In genomic region chr3:156264771-156265170, GRCh38 we compare ENCODE assay signal across 21 cellular contexts.
DNase-seq lines count a peak whose midpoint lies in the region; ATAC-seq and TF ChIP-seq lines count a peak whose summit lies in the region.
"Had no signal": no experiment of that assay in that cellular context is flagged by ENCODE, and none has a peak within 500 bp of the region (broad histone marks: within the 10 kb centered on the region; RNA-seq: fewer than 3 reads in every experiment).

No MANE protein-coding gene starts in this region.

- H2BK5ac ChIP-seq in IMR-90 (ENCODE audit: low read depth, low read length, poor library complexity, severe bottlenecking), result no peak overlapping the region

- no peak overlapping the region for H3K4me2 ChIP-seq in IMR-90 (ENCODE audit: low read depth, low read length)
- H3K4me2 ChIP-seq: BLaER1 treated with 17β-estradiol and CSF1 and Interleukin-3, amounts not matched to agents 10 nM and 100 nM had no signal

- H3K4me3 ChIP-seq in IMR-90 (ENCODE audit: insufficient read depth, low read depth, low read length), result no peak overlapping the region
- no peak overlapping the region for H3K4me3 ChIP-seq in SJCRH30
- H3K4me3 ChIP-seq: BLaER1 treated with 17β-estradiol and CSF1 and Interleukin-3, amounts not matched to agents 10 nM and 100 nM had no signal

- ATAC-seq in IMR-90 (ENCODE audit: low read depth), result no peak
- ATAC-seq: Right ventricle myocardium inferior, T-helper 17 cell had no signal

- dilution Hi-C loops in IMR-90 (cut with HindIII; ENCODE audit: low sequenced_read_pairs, unreplicated experiment), result no loop called here

- DNase-seq in ELR (ENCODE audit: low read depth) (peak; percentile 21), IMR-90 (peak; percentile 21), fibroblast of peridontal ligament (ENCODE audit: extremely low read depth) (peak; percentile 23), NCI-H1436 treated with DMSO at 0.1 percent for 48 hours (lab: John Stamatoyannopoulos, UW) (no peak), SJCRH30 (no peak), activated T-cell treated with anti-CD3 and anti-CD28 coated beads for 4 hours (no peak), hippocampal formation (lab: John Stamatoyannopoulos, UW) (no peak)
- DNase-seq: CD4-positive, alpha-beta memory T cell; GF-D8; H7; KG1; NCI-H1105; NCI-H1694; NCI-H2081; NCI-H446 treated with DMSO at 0.1 percent for 48 hours; NCI-H526 treated with DMSO at 0.1 percent for 48 hours; OCI-M1; SW 1271; T-helper 17 cell had no signal

- H3K9me3 ChIP-seq in IMR-90 (ENCODE audit: control insufficient read depth, insufficient read depth, low read length) (no peaks in the 10 kb centered on the region), SJCRH30 (replicated peaks) (no peaks in the 10 kb centered on the region)
- H3K9me3 ChIP-seq: BLaER1 treated with 17β-estradiol and CSF1 and Interleukin-3, amounts not matched to agents 10 nM and 100 nM had no signal

- H3K4me1 ChIP-seq in IMR-90 (ENCODE audit: control insufficient read depth, insufficient read depth, low read length) (no peaks in the 10 kb centered on the region), SJCRH30 (no peaks in the 10 kb centered on the region)
- H3K4me1 ChIP-seq: BLaER1 treated with 17β-estradiol and CSF1 and Interleukin-3, amounts not matched to agents 10 nM and 100 nM had no signal

- in situ Hi-C loops in IMR-90 (cut with MboI; ENCODE audit: low sequenced_read_pairs), result no loop called here

- no peak for TF ChIP-seq CTCF in IMR-90 (conservative IDR thresholded peaks at IDR 0.05; ENCODE audit: low read depth, low read length)

- no peak overlapping the region for H3K23ac ChIP-seq in IMR-90 (ENCODE audit: low read depth, low read length)

- no peaks in the 10 kb centered on the region for H3K79me1 ChIP-seq in IMR-90 (ENCODE audit: low read depth in 1 of 2, low read length in 2 of 2)

- no peak overlapping the region for H2AK5ac ChIP-seq in IMR-90 (ENCODE audit: low read depth, low read length)

- H2BK20ac ChIP-seq in IMR-90 (ENCODE audit: low read depth, low read length), result no peak overlapping the region

- H3K9ac ChIP-seq in IMR-90 (ENCODE audit: low read depth, low read length), result no peak overlapping the region
- H3K9ac ChIP-seq: BLaER1 treated with 17β-estradiol and CSF1 and Interleukin-3, amounts not matched to agents 10 nM and 100 nM had no signal

- no CpG with 5 or more reads among the region's 1 CpG for WGBS in IMR-90 (ENCODE audit: extremely low coverage in 2 of 2, insufficient read length in 1 of 2), 2 experiments

- H4K5ac ChIP-seq in IMR-90 (ENCODE audit: low read depth, low read length), result no peak overlapping the region

- no peaks in the 10 kb centered on the region for H3K27me3 ChIP-seq in IMR-90 (ENCODE audit: control insufficient read depth, insufficient read depth, low read length)
- no peaks in the 10 kb centered on the region for H3K27me3 ChIP-seq in SJCRH30
- H3K27me3 ChIP-seq: BLaER1 treated with 17β-estradiol and CSF1 and Interleukin-3, amounts not matched to agents 10 nM and 100 nM had no signal

- no peak overlapping the region for H2AK9ac ChIP-seq in IMR-90 (replicated peaks; ENCODE audit: low read depth, low read length, poor library complexity)

- no peak overlapping the region for H3K14ac ChIP-seq in IMR-90 (replicated peaks; ENCODE audit: low read depth, low read length)

- H4K91ac ChIP-seq in IMR-90 (ENCODE audit: insufficient read depth, low read depth, low read length), result no peak overlapping the region

- H2BK120ac ChIP-seq in IMR-90 (ENCODE audit: low read depth, low read length), result no peak overlapping the region

- no peaks in the 10 kb centered on the region for H3K9me1 ChIP-seq in IMR-90 (ENCODE audit: insufficient read depth, low read length)

- H3K18ac ChIP-seq in IMR-90 (ENCODE audit: low read depth, low read length), result no peak overlapping the region

- intact Hi-C loops in IMR-90 (cut with micrococcal nuclease), result no loop called here

- POLR2A ChIA-PET in IMR-90 (lab: Charles Lee; ENCODE audit: unreplicated experiment), result no interaction called here

- CTCF ChIA-PET in IMR-90 (lab: Yijun Ruan, JAX), result no interaction called here

- H4K8ac ChIP-seq in IMR-90 (ENCODE audit: low read depth in 2 of 2, low read length in 2 of 2), result no peak overlapping the region

- no peak for TF ChIP-seq POLR2A in IMR-90 (IDR thresholded peaks at IDR 0.05; ENCODE audit: low read depth, low read length)

- no peak overlapping the region for H2BK15ac ChIP-seq in IMR-90 (ENCODE audit: low read depth, low read length)

- no peak for TF ChIP-seq RAD21 in IMR-90 (IDR thresholded peaks at IDR 0.05; ENCODE audit: low read length)

- H3K27ac ChIP-seq in IMR-90 (ENCODE audit: insufficient read depth, low read length), result no peak overlapping the region
- H3K27ac ChIP-seq in SJCRH30, result no peak overlapping the region
- H3K27ac ChIP-seq: BLaER1 treated with 17β-estradiol and CSF1 and Interleukin-3, amounts not matched to agents 10 nM and 100 nM had no signal

- no peak overlapping the region for H2AFZ ChIP-seq in IMR-90 (replicated peaks; ENCODE audit: low read length, poor library complexity)

- no peaks in the 10 kb centered on the region for H4K20me1 ChIP-seq in IMR-90 (ENCODE audit: insufficient read depth, low read length)
- H4K20me1 ChIP-seq: BLaER1 treated with 17β-estradiol and CSF1 and Interleukin-3, amounts not matched to agents 10 nM and 100 nM had no signal

- BruUV-seq in IMR-90 (replicated peaks; lab: Mats Ljungman, UMichigan), result no TSS peak

- H3K4ac ChIP-seq in IMR-90 (ENCODE audit: low read depth, low read length), result no peak overlapping the region

- H3K56ac ChIP-seq in IMR-90 (ENCODE audit: extremely low read depth, insufficient read depth, low read length), result no peak overlapping the region

- H3K36me3 ChIP-seq in IMR-90 (ENCODE audit: control insufficient read depth, insufficient read depth, low read length), result no peaks in the 10 kb centered on the region
- no peaks in the 10 kb centered on the region for H3K36me3 ChIP-seq in SJCRH30
- H3K36me3 ChIP-seq: BLaER1 treated with 17β-estradiol and CSF1 and Interleukin-3, amounts not matched to agents 10 nM and 100 nM had no signal

TF ChIP-seq in IMR-90, 13 proteins besides CTCF, POLR2A, EP300 and RAD21:
- TF ChIP-seq NFE2L2 (IDR thresholded peaks at IDR 0.05; ENCODE audit: low read depth, low read length) (no peak), USF2 (IDR thresholded peaks at IDR 0.05; ENCODE audit: low read depth, low read length) (no peak), RCOR1 (IDR thresholded peaks at IDR 0.05; ENCODE audit: insufficient replicate concordance, low read length) (no peak), CEBPB (IDR thresholded peaks at IDR 0.05; ENCODE audit: low read depth, low read length) (no peak), MAZ (IDR thresholded peaks at IDR 0.05; ENCODE audit: borderline replicate concordance, low read depth, low read length) (no peak), RFX5 (IDR thresholded peaks at IDR 0.05; ENCODE audit: low read depth, low read length) (no peak), CHD1 (IDR thresholded peaks at IDR 0.05; ENCODE audit: low read depth, low read length) (no peak), SMC3 (IDR thresholded peaks at IDR 0.05; ENCODE audit: low read depth, low read length) (no peak)
TF ChIP-seq in IMR-90: peak in this region for 0.

Comparison
In these comparisons a context has a peak if more than half of its experiments do, and no peak if none do; other contexts are left out.
1. DNase-seq: peak in ELR (single experiment), IMR-90 (single experiment) and fibroblast of peridontal ligament (single experiment); none in NCI-H1436 treated with DMSO at 0.1 percent for 48 hours (single experiment), SJCRH30 (0 of 2), activated T-cell treated with anti-CD3 and anti-CD28 coated beads for 4 hours (single experiment) and hippocampal formation (0 of 2).